Comparison of ENCODE assay signal across 1 cellular context in the genomic region with DNA sequence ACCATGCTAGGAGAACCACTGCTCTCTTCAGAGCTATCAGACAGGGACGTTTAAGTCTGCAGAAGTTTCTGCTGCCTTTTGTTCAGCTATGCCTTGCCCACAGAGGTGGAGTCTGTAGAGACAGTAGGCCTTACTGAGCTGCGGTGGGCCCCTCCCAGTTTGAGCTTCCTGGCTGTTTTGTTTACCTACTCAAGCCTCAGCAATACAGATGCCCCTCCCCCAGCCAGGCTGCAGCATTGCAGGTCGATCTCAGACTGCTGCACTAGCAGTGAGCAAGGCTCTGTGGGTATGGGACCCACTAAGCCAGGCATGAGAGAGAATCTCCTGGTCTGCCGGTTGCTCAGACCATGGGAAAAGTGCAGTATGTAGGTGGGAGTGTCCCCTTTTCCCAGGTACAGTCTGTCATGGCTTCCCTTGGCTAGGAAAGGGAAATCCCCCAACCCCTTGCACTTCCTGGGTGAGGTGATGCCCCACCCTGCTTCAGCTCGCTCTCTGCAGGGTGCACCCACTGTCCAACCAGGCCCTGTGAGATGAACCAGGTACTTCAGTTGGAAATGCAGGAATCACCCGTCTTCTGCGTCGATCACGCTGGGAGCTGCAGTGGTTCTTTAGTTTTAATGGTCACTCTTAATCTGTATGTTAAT.
TF ChIP-seq lines count a peak whose summit lies in the region.
"Not testable (repeated sequence)": the region's sequence is repeated elsewhere in the genome, so short reads cannot be mapped to it uniquely, and the experiment has no call there.

No MANE protein-coding gene starts in this region.

TF ChIP-seq in HepG2, 621 proteins besides CTCF, POLR2A, EP300 and RAD21 (continued from another document and continues in another):
- TF ChIP-seq, protein P1, sequence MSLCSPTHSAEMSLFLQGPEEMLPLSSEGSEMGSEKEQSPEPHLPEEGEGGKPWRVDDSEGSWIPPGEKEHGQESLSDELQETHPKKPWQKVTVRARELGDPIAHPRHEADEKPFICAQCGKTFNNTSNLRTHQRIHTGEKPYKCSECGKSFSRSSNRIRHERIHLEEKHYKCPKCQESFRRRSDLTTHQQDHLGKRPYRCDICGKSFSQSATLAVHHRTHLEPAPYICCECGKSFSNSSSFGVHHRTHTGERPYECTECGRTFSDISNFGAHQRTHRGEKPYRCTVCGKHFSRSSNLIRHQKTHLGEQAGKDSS (CRISPR knock-in tag; IDR thresholded peaks at IDR 0.05; ENCODE audit: borderline replicate concordance, low read depth) = peak; percentile 32; the same call in 1 of the 2 replicates
- TF ChIP-seq GABPB1 (CRISPR knock-in tag; IDR thresholded peaks at IDR 0.05) (peak; percentile 39; the same call in 1 of the 2 replicates), ZNF501 (CRISPR knock-in tag; IDR thresholded peaks at IDR 0.05) (peak; percentile 21; the same call in 1 of the 2 replicates), FOXP1 (CRISPR knock-in tag; IDR thresholded peaks at IDR 0.05) (peak; percentile 85), HDAC1 (CRISPR knock-in tag; IDR thresholded peaks at IDR 0.05) (0 out of 2 replicates have a peak, but pooled peaks have one; percentile 48), ZNF609 (CRISPR knock-in tag; IDR thresholded peaks at IDR 0.05; ENCODE audit: borderline replicate concordance) (0 out of 2 replicates have a peak, but pooled peaks have one; percentile 23), HNF4G (CRISPR knock-in tag; IDR thresholded peaks at IDR 0.05; ENCODE audit: borderline replicate concordance, low read depth) (peak; percentile 25; the same call in 1 of the 2 replicates), ZNF12 (CRISPR knock-in tag; IDR thresholded peaks at IDR 0.05) (peak; percentile 53; the same call in 1 of the 2 replicates), MXI1 (IDR thresholded peaks at IDR 0.05; ENCODE audit: borderline replicate concordance, low read depth, low read length) (0 out of 3 replicates have a peak, but pooled peaks have one; percentile 9), TEAD3 (CRISPR knock-in tag; optimal IDR thresholded peaks at IDR 0.05; ENCODE audit: borderline replicate concordance) (peak; percentile 26), CBX1 (IDR thresholded peaks at IDR 0.05; ENCODE audit: low read depth) (peak; percentile 27), ZFX (CRISPR knock-in tag; IDR thresholded peaks at IDR 0.05; ENCODE audit: low read depth) (peak; percentile 72), MTA1 (CRISPR knock-in tag; IDR thresholded peaks at IDR 0.05; ENCODE audit: borderline replicate concordance) (peak; percentile 65; the same call in 1 of the 2 replicates), ELF1 (CRISPR knock-in tag; IDR thresholded peaks at IDR 0.05) (peak; percentile 33; the same call in 1 of the 2 replicates), ZNF350 (CRISPR knock-in tag; IDR thresholded peaks at IDR 0.05; ENCODE audit: borderline replicate concordance, low read depth) (peak; percentile 62; the same call in 1 of the 2 replicates), SOX6 (CRISPR knock-in tag; IDR thresholded peaks at IDR 0.05) (peak; percentile 77), KDM5B (CRISPR knock-in tag; IDR thresholded peaks at IDR 0.05; ENCODE audit: borderline replicate concordance) (peak; percentile 64; the same call in 1 of the 2 replicates), ETV5 (CRISPR knock-in tag; IDR thresholded peaks at IDR 0.05; ENCODE audit: borderline replicate concordance) (peak; percentile 35; the same call in 1 of the 2 replicates), PATZ1 (CRISPR knock-in tag; IDR thresholded peaks at IDR 0.05) (peak; percentile 75), ZBTB4 (CRISPR knock-in tag; IDR thresholded peaks at IDR 0.05; ENCODE audit: borderline replicate concordance) (0 out of 2 replicates have a peak, but pooled peaks have one; percentile 28), FOXP4 (CRISPR knock-in tag; IDR thresholded peaks at IDR 0.05) (peak; percentile 91), HNF1B (CRISPR knock-in tag; IDR thresholded peaks at IDR 0.05) (peak; percentile 61; the same call in 1 of the 2 replicates)
- not testable (repeated sequence) for TF ChIP-seq FOXP1 (IDR thresholded peaks at IDR 0.05); HNF4G (IDR thresholded peaks at IDR 0.05; ENCODE audit: borderline replicate concordance, low read depth, low read length); SOX6 (IDR thresholded peaks at IDR 0.05)
- TF ChIP-seq, protein P2, sequence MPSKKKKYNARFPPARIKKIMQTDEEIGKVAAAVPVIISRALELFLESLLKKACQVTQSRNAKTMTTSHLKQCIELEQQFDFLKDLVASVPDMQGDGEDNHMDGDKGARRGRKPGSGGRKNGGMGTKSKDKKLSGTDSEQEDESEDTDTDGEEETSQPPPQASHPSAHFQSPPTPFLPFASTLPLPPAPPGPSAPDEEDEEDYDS (CRISPR knock-in tag; IDR thresholded peaks at IDR 0.05) = peak; percentile 17; the same call in 1 of the 2 replicates
- TF ChIP-seq, protein P3, sequence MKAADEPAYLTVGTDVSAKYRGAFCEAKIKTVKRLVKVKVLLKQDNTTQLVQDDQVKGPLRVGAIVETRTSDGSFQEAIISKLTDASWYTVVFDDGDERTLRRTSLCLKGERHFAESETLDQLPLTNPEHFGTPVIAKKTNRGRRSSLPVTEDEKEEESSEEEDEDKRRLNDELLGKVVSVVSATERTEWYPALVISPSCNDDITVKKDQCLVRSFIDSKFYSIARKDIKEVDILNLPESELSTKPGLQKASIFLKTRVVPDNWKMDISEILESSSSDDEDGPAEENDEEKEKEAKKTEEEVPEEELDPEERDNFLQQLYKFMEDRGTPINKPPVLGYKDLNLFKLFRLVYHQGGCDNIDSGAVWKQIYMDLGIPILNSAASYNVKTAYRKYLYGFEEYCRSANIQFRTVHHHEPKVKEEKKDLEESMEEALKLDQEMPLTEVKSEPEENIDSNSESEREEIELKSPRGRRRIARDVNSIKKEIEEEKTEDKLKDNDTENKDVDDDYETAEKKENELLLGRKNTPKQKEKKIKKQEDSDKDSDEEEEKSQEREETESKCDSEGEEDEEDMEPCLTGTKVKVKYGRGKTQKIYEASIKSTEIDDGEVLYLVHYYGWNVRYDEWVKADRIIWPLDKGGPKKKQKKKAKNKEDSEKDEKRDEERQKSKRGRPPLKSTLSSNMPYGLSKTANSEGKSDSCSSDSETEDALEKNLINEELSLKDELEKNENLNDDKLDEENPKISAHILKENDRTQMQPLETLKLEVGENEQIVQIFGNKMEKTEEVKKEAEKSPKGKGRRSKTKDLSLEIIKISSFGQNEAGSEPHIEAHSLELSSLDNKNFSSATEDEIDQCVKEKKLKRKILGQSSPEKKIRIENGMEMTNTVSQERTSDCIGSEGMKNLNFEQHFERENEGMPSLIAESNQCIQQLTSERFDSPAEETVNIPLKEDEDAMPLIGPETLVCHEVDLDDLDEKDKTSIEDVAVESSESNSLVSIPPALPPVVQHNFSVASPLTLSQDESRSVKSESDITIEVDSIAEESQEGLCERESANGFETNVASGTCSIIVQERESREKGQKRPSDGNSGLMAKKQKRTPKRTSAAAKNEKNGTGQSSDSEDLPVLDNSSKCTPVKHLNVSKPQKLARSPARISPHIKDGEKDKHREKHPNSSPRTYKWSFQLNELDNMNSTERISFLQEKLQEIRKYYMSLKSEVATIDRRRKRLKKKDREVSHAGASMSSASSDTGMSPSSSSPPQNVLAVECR (CRISPR knock-in tag; IDR thresholded peaks at IDR 0.05; ENCODE audit: borderline replicate concordance) = peak; percentile 51; the same call in 1 of the 2 replicates
- TF ChIP-seq, protein P4, sequence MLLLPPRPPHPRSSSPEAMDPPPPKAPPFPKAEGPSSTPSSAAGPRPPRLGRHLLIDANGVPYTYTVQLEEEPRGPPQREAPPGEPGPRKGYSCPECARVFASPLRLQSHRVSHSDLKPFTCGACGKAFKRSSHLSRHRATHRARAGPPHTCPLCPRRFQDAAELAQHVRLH (CRISPR knock-in tag; IDR thresholded peaks at IDR 0.05; ENCODE audit: borderline replicate concordance, low read depth) = 0 out of 2 replicates have a peak, but pooled peaks have one; percentile 36
